18 cellular contexts compared by ENCODE assay signal in the genomic region with DNA sequence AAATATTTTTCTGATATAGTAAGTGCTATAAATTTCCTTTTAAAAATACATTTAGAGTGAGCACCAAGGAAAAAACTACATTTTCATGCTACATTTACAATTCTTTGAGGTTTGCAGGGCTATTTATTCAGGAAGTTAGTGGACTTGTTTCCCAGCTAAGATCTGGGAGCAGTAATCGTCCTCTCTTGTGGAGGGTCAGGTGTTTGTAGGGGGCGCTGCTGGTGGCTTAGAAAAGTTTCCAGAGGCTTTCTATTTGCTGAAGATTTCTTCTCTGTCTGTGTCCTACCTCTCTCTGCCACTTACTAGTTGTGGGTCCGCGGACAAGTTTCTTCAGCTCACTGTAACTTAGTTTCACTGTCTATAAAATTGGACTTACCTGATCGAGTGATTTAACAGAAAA.
"Had no signal": no experiment of that assay in that cellular context is flagged by ENCODE, and none has a peak within 500 bp of the region (broad histone marks: within the 10 kb centered on the region; RNA-seq: fewer than 3 reads in every experiment).

No MANE protein-coding gene starts in this region.

- H3K27ac Mint-ChIP-seq: activated T-cell treated with anti-CD3 and anti-CD28 coated beads, Interleukin-2, amount 50 U/mL, for 24 hours; naive B cell; stimulated activated naive B cell treated with anti-CD40 and anti-IgM and Interleukin-4, amounts not matched to agents 10 μg/mL and 1 μg/mL and 100 μg/mL, for 72 hours had no signal

- H3K36me3 Mint-ChIP-seq: naive B cell; stimulated activated naive B cell treated with anti-CD40 and anti-IgM and Interleukin-4, amounts not matched to agents 10 μg/mL and 1 μg/mL and 100 μg/mL, for 72 hours had no signal

- H3K4me1 ChIP-seq: adrenal gland, gastroesophageal sphincter, heart right ventricle, left lung, tibial nerve had no signal

- H3K4me3 Mint-ChIP-seq: activated T-cell treated with anti-CD3 and anti-CD28 coated beads, Interleukin-2, amount 50 U/mL, for 24 hours; naive B cell; stimulated activated naive B cell treated with anti-CD40 and anti-IgM and Interleukin-4, amounts not matched to agents 10 μg/mL and 1 μg/mL and 100 μg/mL, for 72 hours had no signal

- H3K27ac ChIP-seq: adrenal gland, gastroesophageal sphincter, heart right ventricle, left lung, ovary, tibial nerve had no signal

- H3K4me1 Mint-ChIP-seq: naive B cell; stimulated activated naive B cell treated with anti-CD40 and anti-IgM and Interleukin-4, amounts not matched to agents 10 μg/mL and 1 μg/mL and 100 μg/mL, for 72 hours had no signal

- H3K9me3 Mint-ChIP-seq: activated T-cell treated with anti-CD3 and anti-CD28 coated beads, Interleukin-2, amount 50 U/mL, for 24 hours; stimulated activated naive B cell treated with anti-CD40 and anti-IgM and Interleukin-4, amounts not matched to agents 10 μg/mL and 1 μg/mL and 100 μg/mL, for 72 hours had no signal

- H3K27me3 ChIP-seq: adrenal gland, gastroesophageal sphincter, heart right ventricle, left lung, ovary, tibial nerve had no signal

- H3K4me3 ChIP-seq: adrenal gland, gastroesophageal sphincter, heart right ventricle, left lung, ovary, tibial nerve had no signal

- H3K36me3 ChIP-seq: adrenal gland, gastroesophageal sphincter, heart right ventricle, left lung, ovary, tibial nerve had no signal

- H3K9me3 ChIP-seq: adrenal gland, gastroesophageal sphincter, heart right ventricle, left lung, ovary, tibial nerve had no signal

- DNase-seq: activated CD4-positive, alpha-beta T cell treated with anti-CD3 and anti-CD28 coated beads for 1 hour; activated CD4-positive, alpha-beta T cell treated with anti-CD3 and anti-CD28 coated beads, Interleukin-2, amount 50 U/mL, for 48 hours; activated effector memory CD4-positive, alpha-beta T cell treated with Interleukin-2 at 50 U/mL for 16 hours; activated naive CD4-positive, alpha-beta T cell treated with anti-CD3 and anti-CD28 coated beads, Interleukin-2, amount 50 U/mL, for 16 hours; activated T-cell treated with anti-CD3 and anti-CD28 coated beads, Interleukin-2, amount 50 U/mL, for 24 hours; adrenal gland; dermis blood vessel endothelial cell; erythroblast; heart right ventricle; kidney; left lung; mammary epithelial cell; naive B cell; ovary; stimulated activated CD4-positive, alpha-beta T cell treated with anti-CD3 and anti-CD28 coated beads, Interleukin-2, amount 100 ng/mL, for 48 hours; stimulated activated naive B cell treated with anti-CD40 and anti-IgM and Interleukin-4, amounts not matched to agents 10 μg/mL and 1 μg/mL and 100 μg/mL, for 72 hours had no signal
